16 cellular contexts compared by ENCODE assay signal in the genomic region with DNA sequence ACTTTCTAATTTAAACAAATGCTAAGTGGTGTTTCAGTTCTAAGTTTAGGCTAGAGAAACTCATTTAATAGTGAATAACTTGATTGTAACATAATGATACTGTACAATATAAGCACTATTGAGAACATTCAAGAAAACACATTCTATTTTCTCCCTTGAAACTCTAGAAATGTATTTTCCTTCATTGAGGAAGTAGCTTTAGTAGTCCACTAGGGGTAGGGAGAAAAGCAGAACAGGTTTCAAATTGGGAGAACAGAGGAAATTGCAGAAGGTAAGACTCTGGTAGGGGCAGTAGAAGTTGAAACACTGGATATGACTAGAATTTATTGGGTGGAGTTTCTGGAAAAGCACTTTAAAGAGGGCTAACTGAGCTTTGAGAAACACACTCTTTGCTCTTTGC. TPM values are rescaled to one million over a fixed set of nuclear protein-coding genes. Genes with fewer than 3 reads are reported as not detected.
DNase-seq lines count a peak whose midpoint lies in the region; ATAC-seq and TF ChIP-seq lines count a peak whose summit lies in the region.
"Had no signal": no experiment of that assay in that cellular context is flagged by ENCODE, and none has a peak within 500 bp of the region (broad histone marks: within the 10 kb centered on the region; RNA-seq: fewer than 3 reads in every experiment).

No MANE protein-coding gene starts in this region.

- H3K4me3 ChIP-seq in NB4 (ENCODE audit: low read depth, low read length) (no peak overlapping the region), retinal pigment epithelial cell (ENCODE audit: low read length) (no peak overlapping the region)

- no peaks in the 10 kb centered on the region for H3K27me3 Mint-ChIP-seq in endothelial cell (ENCODE audit: unreplicated experiment)

- H3K27ac Mint-ChIP-seq in endothelial cell (ENCODE audit: unreplicated experiment) = no peak overlapping the region
- H3K27ac Mint-ChIP-seq: CD14-positive monocyte had no signal

- no peaks in the 10 kb centered on the region for H3K36me3 Mint-ChIP-seq in endothelial cell (ENCODE audit: low read depth, unreplicated experiment)
- H3K36me3 Mint-ChIP-seq: CD14-positive monocyte had no signal

- H3K4me1 Mint-ChIP-seq in endothelial cell (ENCODE audit: unreplicated experiment) = no peaks in the 10 kb centered on the region
- H3K4me1 Mint-ChIP-seq: CD14-positive monocyte had no signal

- no peaks in the 10 kb centered on the region for H3K9me3 Mint-ChIP-seq in endothelial cell (ENCODE audit: unreplicated experiment)

- TF ChIP-seq POLR2A in NB4 (IDR thresholded peaks at IDR 0.05; ENCODE audit: extremely low read depth, insufficient read length) = no peak

- no peak overlapping the region for H3K4me3 Mint-ChIP-seq in endothelial cell (ENCODE audit: unreplicated experiment)
- H3K4me3 Mint-ChIP-seq: CD14-positive monocyte had no signal

- no peak for TF ChIP-seq CTCF in NB4 (IDR thresholded peaks at IDR 0.05; ENCODE audit: low read depth, low read length)
- TF ChIP-seq CTCF in endothelial cell (IDR thresholded peaks at IDR 0.05; ENCODE audit: unreplicated experiment) = peak; percentile 35
- TF ChIP-seq CTCF in retinal pigment epithelial cell (conservative IDR thresholded peaks at IDR 0.05; ENCODE audit: low read depth, low read length) = peak; percentile 16

- DNase-seq in SIG-M5 treated with dmso at 0.1 percent for 504 hours (lab: John Stamatoyannopoulos, UW; ENCODE audit: unreplicated experiment) (peak; percentile 11), SIG-M5 (lab: John Stamatoyannopoulos, UW) (no peak), NB4 (ENCODE audit: low read depth) (peak; percentile 4), endothelial cell (ENCODE audit: low spot score) (no peak), retinal pigment epithelial cell (ENCODE audit: low read depth) (no peak), GM19240 (ENCODE audit: insufficient read length, low spot score) (no peak)
- DNase-seq: Caco-2, DMS79 treated with DMSO at 0.1 percent for 48 hours, MV-4-11, NCI-H1436, NCI-H2029 treated with DMSO at 0.1 percent for 48 hours, Right ventricle myocardium superior had no signal

- no peak for ATAC-seq in GM21367 (IDR thresholded peaks at IDR 0.05; ENCODE audit: unreplicated experiment)
- ATAC-seq in HG03354 (IDR thresholded peaks at IDR 0.05; ENCODE audit: poor library complexity, severe bottlenecking, unreplicated experiment) = no peak
- ATAC-seq: Panc1 had no signal

RNA-seq across cellular contexts. Expression of gene MPPED2, which starts 31.6 kb away (rescaled TPM):
- 50.2 TPM for total RNA-seq in endothelial cell (ENCODE audit: unreplicated experiment)
- total RNA-seq: Caco-2 had no signal

Comparison
In these comparisons a context has a peak if more than half of its experiments do, and no peak if none do; other contexts are left out.
1. DNase-seq: peak in SIG-M5 treated with dmso at 0.1 percent for 504 hours (single experiment) and NB4 (single experiment); none in SIG-M5 (single experiment), endothelial cell (single experiment), retinal pigment epithelial cell (single experiment) and GM19240 (single experiment).